In genomic region chr1:150572918-150573647, GRCh38 we compare ENCODE assay signal across 8 cellular contexts. TPM values are rescaled to one million over a fixed set of nuclear protein-coding genes. Genes with fewer than 3 reads are reported as not detected.
DNase-seq lines count a peak whose midpoint lies in the region; ATAC-seq, FAIRE-seq and TF ChIP-seq lines count a peak whose summit lies in the region.

No MANE protein-coding gene starts in this region.

- no peak overlapping the region for H4K5ac ChIP-seq in H9 (ENCODE audit: insufficient read length, low read depth, low read length)
- H4K5ac ChIP-seq in mesendoderm (ENCODE audit: low read length) = no peak overlapping the region

- TF ChIP-seq RAD21 in A549 (conservative IDR thresholded peaks at IDR 0.05 in 1 of 2, IDR thresholded peaks at IDR 0.05 in 1 of 2) = no peak

- WGBS in A549 (ENCODE audit: missing lambda C conversion rate) = 82% methylated on average over 4 of the region's 4 CpGs
- WGBS in H9 (ENCODE audit: extremely low coverage, insufficient read length, low lambda C conversion rate) = no CpG with 5 or more reads among the region's 4 CpGs
- WGBS in mesendoderm (ENCODE audit: extremely low coverage, insufficient coverage, low lambda C conversion rate) = no CpG with 5 or more reads among the region's 4 CpGs

- no peaks in the 10 kb centered on the region for H3K9me3 ChIP-seq in A549
- H3K9me3 ChIP-seq in H9 (ENCODE audit: control insufficient read depth, low read depth, low read length) = no peaks in the 10 kb centered on the region
- H3K9me3 ChIP-seq in ascending aorta = no peaks in the 10 kb centered on the region

- peaks cover 82% of the 10 kb centered on the region for H3K4me1 ChIP-seq in A549
- peaks cover 7% of the 10 kb centered on the region for H3K4me1 ChIP-seq in H9 (ENCODE audit: insufficient read depth, low read length)
- peaks cover 36 to 60% of the 10 kb centered on the region in 2 donors for H3K4me1 ChIP-seq in ascending aorta
- peaks cover 11% of the 10 kb centered on the region for H3K4me1 ChIP-seq in mesendoderm (ENCODE audit: control insufficient read depth, low read depth, low read length)

- no peak overlapping the region for H4K91ac ChIP-seq in H9 (ENCODE audit: insufficient read length, low read depth, low read length)

- no peak for TF ChIP-seq POLR2A in A549 (IDR thresholded peaks at IDR 0.05; ENCODE audit: low read length)

- no peaks in the 10 kb centered on the region; the same call in 1 of the 2 replicates for H3K27me3 Mint-ChIP-seq in H9 (ENCODE audit: low read depth)

- H3K23me2 ChIP-seq in H9 (ENCODE audit: insufficient read length, low read depth, low read length, poor library complexity, severe bottlenecking) = peaks cover 11% of the 10 kb centered on the region

- peaks cover 3 to 6% of the 10 kb centered on the region in 2 experiments; a peak in 4 of 5 replicates for H3K9me3 Mint-ChIP-seq in H9

- H3K4me3 ChIP-seq in A549 = no peak overlapping the region
- peak overlapping the region; percentile 93 to 94 for H3K4me3 ChIP-seq in ascending aorta
- H3K4me3 ChIP-seq in mesendoderm (ENCODE audit: low read length) = no peak overlapping the region

- no peak for ATAC-seq in A549
- ATAC-seq in HG02840 (IDR thresholded peaks at IDR 0.05; ENCODE audit: low FRiP score, unreplicated experiment) = no peak
- ATAC-seq in HG03135 (IDR thresholded peaks at IDR 0.05; ENCODE audit: unreplicated experiment) = no peak
- ATAC-seq in HG03097 (IDR thresholded peaks at IDR 0.05; ENCODE audit: low FRiP score, unreplicated experiment) = no peak

- H3K27ac ChIP-seq in A549 = peak overlapping the region; percentile 12 to 45; a peak in 3 of 6 replicates
- H3K27ac ChIP-seq in H9 (ENCODE audit: insufficient read length, low read depth, low read length) = peak overlapping the region; percentile 36
- peak overlapping the region; percentile 98 to 100 for H3K27ac ChIP-seq in ascending aorta
- H3K27ac ChIP-seq in mesendoderm (ENCODE audit: low read depth, low read length) = peak overlapping the region; percentile 6

- no peak overlapping the region for H2BK20ac ChIP-seq in H9 (ENCODE audit: low read depth, low read length, poor library complexity, severe bottlenecking)

- no peaks in the 10 kb centered on the region for H3K79me1 ChIP-seq in H9 (ENCODE audit: insufficient read depth, low read depth, low read length, poor library complexity, severe bottlenecking)
- peaks cover 6% of the 10 kb centered on the region for H3K79me1 ChIP-seq in mesendoderm (ENCODE audit: low read length)

- no peak for TF ChIP-seq EP300 in A549 (IDR thresholded peaks at IDR 0.05)

- intact Hi-C loops in ascending aorta (cut with DNase I) = no loop called here

- H2BK5ac ChIP-seq in H9 (ENCODE audit: insufficient read length, low read length) (no peak overlapping the region), mesendoderm (ENCODE audit: low read length) (no peak overlapping the region)

- no peak overlapping the region for H4K8ac ChIP-seq in H9 (replicated peaks; ENCODE audit: insufficient read length, low read depth, low read length)
- H4K8ac ChIP-seq in mesendoderm (ENCODE audit: low read depth, low read length) = no peak overlapping the region

- H3K79me2 ChIP-seq in H9 (ENCODE audit: insufficient read depth, low read length) = peaks cover 27% of the 10 kb centered on the region
- H3K79me2 ChIP-seq in mesendoderm (ENCODE audit: control insufficient read depth, insufficient read depth, low read length) = peaks cover 58% of the 10 kb centered on the region

- H3K18ac ChIP-seq in H9 (ENCODE audit: insufficient read length, low read depth, low read length) = no peak overlapping the region
- H3K18ac ChIP-seq in mesendoderm (ENCODE audit: low read length) = no peak overlapping the region

- peak overlapping the region; percentile 53 to 91 (median 72); a peak in 6 of 7 replicates for H3K27ac Mint-ChIP-seq in H9

- DNase-seq in A549 (ENCODE audit: low read depth in 1 of 2, low spot score in 1 of 2) (no peak), H9 (peak; percentile 41), ascending aorta (ENCODE audit: low spot score in 2 of 2) (peak in 1 of 2 donors; percentile 54), mesendoderm (no peak), NK-92 (lab: John Stamatoyannopoulos, UW; ENCODE audit: unreplicated experiment) (no peak)

- peaks cover 60 to 75% of the 10 kb centered on the region in 2 experiments for H3K4me1 Mint-ChIP-seq in H9

- peaks cover 45 to 68% of the 10 kb centered on the region in 2 donors for H3K36me3 ChIP-seq in ascending aorta
- peaks cover 13% of the 10 kb centered on the region for H3K36me3 ChIP-seq in mesendoderm (ENCODE audit: control insufficient read depth, insufficient read depth, low read length)

- H3K56ac ChIP-seq in H9 (ENCODE audit: insufficient read length, low read depth, low read length) (no peak overlapping the region), mesendoderm (ENCODE audit: low read length) (no peak overlapping the region)

- H3K4me3 Mint-ChIP-seq in H9 = peak overlapping the region in 1 of 2 experiments; percentile 63; a peak in 2 of 5 replicates

- peaks cover 67 to 78% (median 70%) of the 10 kb centered on the region in 3 experiments for H3K36me3 Mint-ChIP-seq in H9 (ENCODE audit: insufficient read depth in 1 of 3, low read depth in 3 of 3)

- H2BK12ac ChIP-seq in H9 (ENCODE audit: insufficient read length, low read depth, low read length) = no peak overlapping the region

- no peak for FAIRE-seq in A549 (lab: Jason Lieb, UNC)

- H3K4me2 ChIP-seq in A549 = peak overlapping the region; percentile 74; the same call in 2 of the 3 replicates
- no peak overlapping the region for H3K4me2 ChIP-seq in H9 (ENCODE audit: insufficient read depth, insufficient read length, low read length)
- H3K4me2 ChIP-seq in mesendoderm (ENCODE audit: low read length) = no peak overlapping the region

- H2BK120ac ChIP-seq in H9 (ENCODE audit: low read depth, low read length, poor library complexity, severe bottlenecking) = no peak overlapping the region
- no peak overlapping the region for H2BK120ac ChIP-seq in mesendoderm (ENCODE audit: low read depth, low read length)

- no peak overlapping the region for H2AFZ ChIP-seq in H9 (ENCODE audit: low read length)

- no peaks in the 10 kb centered on the region for H4K20me1 ChIP-seq in H9 (ENCODE audit: control insufficient read depth, insufficient read depth, insufficient read length)

- CTCF ChIA-PET in A549 (lab: Yijun Ruan, JAX) = interaction anchor here (1.4 to 5.4 kb wide), 4 partner anchors 12 to 57 kb away, joined by 3 to 64 read pairs (median 11); partner anchors contain the start of gene ENSA

- H3K9ac ChIP-seq in H9 (ENCODE audit: extremely low read depth, insufficient read length, low read length) = no peak overlapping the region
- H3K9ac ChIP-seq in mesendoderm (ENCODE audit: low read length) = no peak overlapping the region

- H3K27me3 ChIP-seq in H9 (ENCODE audit: insufficient read depth, low read length) (no peaks in the 10 kb centered on the region), ascending aorta (no peaks in the 10 kb centered on the region), mesendoderm (ENCODE audit: insufficient read depth, low read length, poor library complexity) (no peaks in the 10 kb centered on the region)

- no peak overlapping the region for H3T11ph ChIP-seq in H9 (ENCODE audit: low read length)

- no peak overlapping the region for H3K14ac ChIP-seq in H9 (ENCODE audit: insufficient read depth, low read length)

- H3K4ac ChIP-seq in H9 (ENCODE audit: low read depth, low read length) (no peak overlapping the region), mesendoderm (ENCODE audit: low read depth, low read length) (no peak overlapping the region)

- no peak overlapping the region for H2BK15ac ChIP-seq in H9 (ENCODE audit: low read depth, low read length)
- no peak overlapping the region for H2BK15ac ChIP-seq in mesendoderm (replicated peaks; ENCODE audit: low read depth)

- no peak for TF ChIP-seq CTCF in A549 (IDR thresholded peaks at IDR 0.05)
- no peak for TF ChIP-seq CTCF in H9 (conservative IDR thresholded peaks at IDR 0.05)
- TF ChIP-seq CTCF in ascending aorta (IDR thresholded peaks at IDR 0.05) = no peak

- POLR2A ChIA-PET in A549 (lab: Yijun Ruan, JAX) = interaction anchor here (0.6 to 3.1 kb wide), 5 partner anchors 11 to 886 kb away, joined by 3 to 21 read pairs (median 5); partner anchors contain the start of gene POGZ

- H2AK5ac ChIP-seq in H9 (ENCODE audit: insufficient read length, low read length) (no peak overlapping the region), mesendoderm (ENCODE audit: low read length) (no peak overlapping the region)

- H3K23ac ChIP-seq in H9 (ENCODE audit: insufficient read length, low read depth, low read length) (no peak overlapping the region), mesendoderm (ENCODE audit: low read length) (no peak overlapping the region)

RNA-seq across cellular contexts. Expression of gene MCL1, which starts 6.3 kb away (rescaled TPM):
- polyA plus RNA-seq in A549 (2011; rRNA removed) (145 and 202 TPM in 2 replicates), A549 (2017; fragmentation: RNase III; extraction: RNeasy Plus Mini Kit Qiagen cat#74134 plus additional on column Dnase treatment) (77.5 to 80.0 TPM (median 78.6 TPM) in 3 replicates)
- polyA plus RNA-seq in A549 (2012; cell fraction: cytosol; rRNA removed) = 54.2 and 63.4 TPM in 2 replicates
- 178 and 186 TPM in 2 replicates for polyA plus RNA-seq in A549 (2012; cell fraction: nucleus; rRNA removed)
- 144 and 151 TPM in 2 replicates for polyA minus RNA-seq in A549 (2011; rRNA and poly(A)+ RNA removed)
- total RNA-seq in H9 (2021) (247 and 250 TPM in 2 replicates), ascending aorta (394 TPM)
- polyA plus RNA-seq in mesendoderm (2013, experiment 1 of 2) = 146 TPM
- 147 TPM for polyA plus RNA-seq in mesendoderm (2013, experiment 2 of 2)

RNA-seq across cellular contexts. Expression of gene ADAMTSL4, which starts 23.9 kb away (rescaled TPM):
- polyA plus RNA-seq in A549 (2011; rRNA removed) (1.3 and 1.8 TPM in 2 replicates), A549 (2017; fragmentation: RNase III; extraction: RNeasy Plus Mini Kit Qiagen cat#74134 plus additional on column Dnase treatment) (1.3 to 2.0 TPM (median 1.5 TPM) in 3 replicates)
- 3.1 and 3.6 TPM in 2 replicates for polyA plus RNA-seq in A549 (2012; cell fraction: cytosol; rRNA removed)
- 15.6 and 15.8 TPM in 2 replicates for polyA plus RNA-seq in A549 (2012; cell fraction: nucleus; rRNA removed)
- 0.54 and 1.2 TPM in 2 replicates for polyA minus RNA-seq in A549 (2011; rRNA and poly(A)+ RNA removed)
- total RNA-seq in H9 (2021) (4.6 and 6.1 TPM in 2 replicates), ascending aorta (85.3 TPM)
- 1.8 TPM for polyA plus RNA-seq in mesendoderm (2013, experiment 1 of 2)
- 2.3 TPM for polyA plus RNA-seq in mesendoderm (2013, experiment 2 of 2)

RNA-seq across cellular contexts. Expression of gene ENSA, which starts 56.3 kb away (rescaled TPM):
- polyA plus RNA-seq in A549 (2011; rRNA removed) (61.2 and 67.9 TPM in 2 replicates), A549 (2017; fragmentation: RNase III; extraction: RNeasy Plus Mini Kit Qiagen cat#74134 plus additional on column Dnase treatment) (117 to 128 TPM (median 121 TPM) in 3 replicates)
- 44.7 and 49.2 TPM in 2 replicates for polyA plus RNA-seq in A549 (2012; cell fraction: cytosol; rRNA removed)
- polyA plus RNA-seq in A549 (2012; cell fraction: nucleus; rRNA removed) = 19.4 and 22.9 TPM in 2 replicates
- polyA minus RNA-seq in A549 (2011; rRNA and poly(A)+ RNA removed) = 23.9 and 24.4 TPM in 2 replicates
- total RNA-seq in H9 (2021) (212 and 218 TPM in 2 replicates), ascending aorta (138 TPM)
- 201 TPM for polyA plus RNA-seq in mesendoderm (2013, experiment 1 of 2)
- polyA plus RNA-seq in mesendoderm (2013, experiment 2 of 2) = 201 TPM

RNA-seq across cellular contexts. Expression of gene FALEC, which starts 57.5 kb away (rescaled TPM):
- 0.36 TPM in 1 of 2 replicates, not detected in the other for polyA plus RNA-seq in A549 (2011; rRNA removed)
- polyA plus RNA-seq in A549 (2012; cell fraction: cytosol; rRNA removed) = 0.09 and 0.25 TPM in 2 replicates
- 0.12 TPM in 1 of 2 replicates, not detected in the other for polyA plus RNA-seq in A549 (2012; cell fraction: nucleus; rRNA removed)
- polyA plus RNA-seq in A549 (2017; fragmentation: RNase III; extraction: RNeasy Plus Mini Kit Qiagen cat#74134 plus additional on column Dnase treatment) = 0.28 to 0.80 TPM (median 0.74 TPM) in 3 replicates
- polyA minus RNA-seq in A549 (2011; rRNA and poly(A)+ RNA removed) = not detected in 2 replicates
- total RNA-seq in H9 (2021) = not detected in 2 replicates
- total RNA-seq in ascending aorta = not detected
- polyA plus RNA-seq in mesendoderm (2013, experiment 1 of 2) = not detected
- polyA plus RNA-seq in mesendoderm (2013, experiment 2 of 2) = 0.24 TPM

Comparison
In these comparisons a context has a peak if more than half of its experiments do, and no peak if none do; other contexts are left out.
1. H3K27ac ChIP-seq: peak in every context shown above with its lines; median percentile 99 in ascending aorta; 36 in H9; 28 in A549; 6 in mesendoderm.
2. H3K4me3 ChIP-seq: peak in ascending aorta (2 of 2); none in A549 (single experiment) and mesendoderm (single experiment).
3. RNA of gene ADAMTSL4, which starts 23.9 kb away (total RNA-seq): 85.3 TPM in ascending aorta (single experiment); 4.6 to 6.1 TPM in H9; every median in the first group is over 10 times any median in the second.